In the genomic region with DNA sequence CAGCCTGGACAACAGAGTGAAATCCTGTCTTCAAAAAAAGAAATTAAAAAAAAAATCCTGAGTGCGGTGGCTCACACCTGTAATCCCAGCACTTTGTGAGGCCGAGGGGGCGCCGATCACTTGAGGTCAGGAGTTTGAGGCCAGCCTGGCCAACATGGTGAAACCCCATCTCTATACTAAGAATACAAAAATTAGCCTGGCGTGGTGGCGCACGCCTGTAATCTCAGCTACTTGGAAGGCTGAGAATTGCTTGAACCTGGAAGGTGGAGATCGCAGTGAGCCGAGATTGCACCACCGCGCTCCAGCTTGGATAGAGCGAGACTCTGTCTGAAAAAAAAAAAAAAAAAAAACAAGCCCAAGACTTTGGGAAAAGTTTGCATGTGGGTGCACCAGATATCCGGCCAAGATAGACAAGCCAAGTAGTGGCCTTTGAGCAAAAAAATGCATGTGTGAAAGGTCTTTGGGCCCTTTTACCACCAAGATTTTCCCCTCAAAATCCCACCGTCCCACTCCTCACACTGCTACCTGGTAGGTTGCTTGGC, we compare ENCODE assay signal across 18 cellular contexts. TPM values are rescaled to one million over a fixed set of nuclear protein-coding genes. Genes with fewer than 3 reads are reported as not detected.
"Had no signal": no experiment of that assay in that cellular context is flagged by ENCODE, and none has a peak within 500 bp of the region (broad histone marks: within the 10 kb centered on the region; RNA-seq: fewer than 3 reads in every experiment).

No MANE protein-coding gene starts in this region.

- H3K27me3 ChIP-seq: heart left ventricle, pancreas, tibial artery had no signal

- H3K27me3 Mint-ChIP-seq: activated B cell treated with CpG ODN at 0.5 μM for 24 hours; activated CD4-positive, alpha-beta T cell treated with anti-CD3 and anti-CD28 coated beads, Interleukin-2, amount 10 ng/mL, durations not matched to agents 24 days and 14 days; stimulated activated naive CD8-positive, alpha-beta T cell treated with anti-CD3 and anti-CD28 coated beads, Interleukin-15, amount 100 ng/mL, for 72 hours had no signal

- DNase-seq: activated B cell treated with CpG ODN at 0.5 μM for 24 hours; activated effector memory CD4-positive, alpha-beta T cell treated with Interleukin-2 at 50 U/mL for 16 hours; aorta; heart left ventricle; mammary epithelial cell; mucosa of descending colon; pancreas; stimulated activated CD4-positive, alpha-beta T cell treated with anti-CD3 and anti-CD28 coated beads, Interleukin-15, amount 100 ng/mL, for 24 hours; stimulated activated CD4-positive, alpha-beta T cell treated with anti-CD3 and anti-CD28 coated beads, Interleukin-4, amount 100 ng/mL, for 4 hours; stimulated activated naive CD8-positive, alpha-beta T cell treated with anti-CD3 and anti-CD28 coated beads, Interleukin-15, amount 100 ng/mL, for 72 hours; tibial artery had no signal

- H3K9me3 ChIP-seq: heart left ventricle, mucosa of descending colon, pancreas, tibial artery had no signal

- FAIRE-seq: frontal cortex, islet of Langerhans, pancreas had no signal

- H3K4me3 Mint-ChIP-seq: activated B cell treated with CpG ODN at 0.5 μM for 24 hours; activated CD4-positive, alpha-beta T cell treated with anti-CD3 and anti-CD28 coated beads, Interleukin-2, amount 10 ng/mL, durations not matched to agents 24 days and 14 days; stimulated activated naive CD8-positive, alpha-beta T cell treated with anti-CD3 and anti-CD28 coated beads, Interleukin-15, amount 100 ng/mL, for 72 hours; T-helper 1 cell treated with Interleukin-12 subunit alpha and Interleukin-12 subunit beta and Interleukin-4 antibody, amounts not matched to agents 30 μg/mL and 1 μg/mL, for 36 hours had no signal

- H3K27ac ChIP-seq: tibial artery had no signal

- H3K27ac Mint-ChIP-seq: activated B cell treated with CpG ODN at 0.5 μM for 24 hours; activated CD4-positive, alpha-beta T cell treated with anti-CD3 and anti-CD28 coated beads, Interleukin-2, amount 10 ng/mL, durations not matched to agents 24 days and 14 days; stimulated activated naive CD8-positive, alpha-beta T cell treated with anti-CD3 and anti-CD28 coated beads, Interleukin-15, amount 100 ng/mL, for 72 hours; T-helper 1 cell treated with Interleukin-12 subunit alpha and Interleukin-12 subunit beta and Interleukin-4 antibody, amounts not matched to agents 30 μg/mL and 1 μg/mL, for 36 hours had no signal

- H3K4me3 ChIP-seq: heart left ventricle, mucosa of descending colon, pancreas, tibial artery had no signal

- H3K9me3 Mint-ChIP-seq: activated B cell treated with CpG ODN at 0.5 μM for 24 hours; activated CD4-positive, alpha-beta T cell treated with anti-CD3 and anti-CD28 coated beads, Interleukin-2, amount 10 ng/mL, durations not matched to agents 24 days and 14 days; activated naive CD4-positive, alpha-beta T cell treated with anti-CD3 and anti-CD28 coated beads, Interleukin-2, amount 50 U/mL, for 72 hours; stimulated activated naive CD8-positive, alpha-beta T cell treated with anti-CD3 and anti-CD28 coated beads, Interleukin-15, amount 100 ng/mL, for 72 hours; T-helper 1 cell treated with Interleukin-12 subunit alpha and Interleukin-12 subunit beta and Interleukin-4 antibody, amounts not matched to agents 30 μg/mL and 1 μg/mL, for 36 hours had no signal

- ATAC-seq: activated naive CD4-positive, alpha-beta T cell treated with anti-CD3 and anti-CD28 coated beads, Interleukin-2, amount 50 U/mL, for 72 hours; heart left ventricle; mucosa of descending colon; pancreas; SK-N-SH treated with all-trans-retinoic acid at 6 μM for 48 hours; stimulated activated naive CD8-positive, alpha-beta T cell treated with anti-CD3 and anti-CD28 coated beads, Interleukin-15, amount 100 ng/mL, for 72 hours had no signal

RNA-seq across cellular contexts. Expression of gene PTGER1, which starts 37.3 kb away (rescaled TPM):
- total RNA-seq: activated B cell treated with CpG ODN at 0.5 μM for 24 hours, frontal cortex had no signal
- polyA plus RNA-seq: aorta, mammary epithelial cell, neural cell had no signal
